ENCODE assay signal across 9 cellular contexts in the genomic region with DNA sequence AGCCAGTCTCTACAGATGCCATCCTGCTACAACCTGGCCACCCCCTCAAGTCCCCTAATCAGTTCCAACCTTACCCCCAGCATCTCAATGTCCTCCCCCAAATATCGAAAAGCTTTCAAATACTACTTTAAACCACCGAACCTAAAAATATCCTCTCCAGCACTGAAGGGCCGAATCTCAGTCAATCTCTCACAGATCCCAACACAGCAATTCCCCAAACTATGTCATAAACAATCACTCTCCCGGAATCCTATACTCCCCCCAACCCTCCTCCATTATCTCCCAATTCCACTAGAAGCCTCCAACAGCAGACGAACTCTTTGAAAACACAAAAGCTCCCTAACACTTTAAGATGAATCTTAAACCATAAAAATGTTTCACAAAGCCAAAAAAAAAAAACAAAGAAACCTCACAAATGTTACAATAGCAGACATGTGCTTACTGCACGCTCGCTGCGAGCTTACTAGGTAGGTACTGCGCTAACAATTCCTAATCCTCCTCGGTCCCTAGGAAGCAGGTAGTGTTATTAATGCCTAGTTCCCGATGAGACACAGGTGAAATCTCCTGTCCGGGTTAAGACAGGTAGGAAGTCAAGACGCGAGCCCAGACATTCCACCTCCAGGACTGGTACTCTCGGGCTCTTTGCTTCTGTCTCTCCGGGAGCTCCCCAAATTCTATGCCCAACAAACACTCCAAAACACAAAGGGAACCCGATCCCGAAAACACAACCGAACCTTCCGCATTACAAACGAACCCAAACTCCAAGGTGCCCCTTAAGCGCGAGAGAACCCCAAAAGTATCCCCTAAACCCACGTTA. TPM values are rescaled to one million over a fixed set of nuclear protein-coding genes. Genes with fewer than 3 reads are reported as not detected.
DNase-seq lines count a peak whose midpoint lies in the region; ATAC-seq and TF ChIP-seq lines count a peak whose summit lies in the region.
"Had no signal": no experiment of that assay in that cellular context is flagged by ENCODE, and none has a peak within 500 bp of the region (broad histone marks: within the 10 kb centered on the region; RNA-seq: fewer than 3 reads in every experiment).

No MANE protein-coding gene starts in this region.

- no peaks in the 10 kb centered on the region for H3K27me3 Mint-ChIP-seq in endodermal cell (ENCODE audit: insufficient read depth)

- ATAC-seq in HG03442 (IDR thresholded peaks at IDR 0.05; ENCODE audit: unreplicated experiment), result no peak

- peak overlapping the region; percentile 89 for H3K4me3 ChIP-seq in AG10803 (ENCODE audit: low read length)
- peak overlapping the region; percentile 73 for H3K4me3 ChIP-seq in WI38 (ENCODE audit: low read depth, low read length)
- peak overlapping the region; percentile 91 for H3K4me3 ChIP-seq in endodermal cell (ENCODE audit: low read length)
- peak overlapping the region; percentile 62 to 85 for H3K4me3 ChIP-seq in mucosa of rectum (ENCODE audit: low read length in 2 of 2)
- H3K4me3 ChIP-seq in uterus, result peak overlapping the region; percentile 79 to 93

- H3K9ac ChIP-seq in endodermal cell (ENCODE audit: extremely low read depth, low read length, poor library complexity, severe bottlenecking), result peak overlapping the region; percentile 95
- H3K9ac ChIP-seq in mucosa of rectum (ENCODE audit: low read depth in 1 of 2, low read length in 2 of 2), result peak overlapping the region; percentile 78 to 82

- no peaks in the 10 kb centered on the region for H3K9me3 Mint-ChIP-seq in endodermal cell

- H3K36me3 ChIP-seq in endodermal cell (ENCODE audit: control insufficient read depth, insufficient read depth, low read length) (peaks cover 21% of the 10 kb centered on the region), mucosa of rectum (ENCODE audit: control insufficient read depth in 2 of 2, insufficient read depth in 2 of 2, low read length in 2 of 2) (peaks cover 9% of the 10 kb centered on the region in 2 donors), uterus (no peaks in the 10 kb centered on the region)

- H3K9me3 ChIP-seq in endodermal cell (ENCODE audit: control insufficient read depth, low read length) (no peaks in the 10 kb centered on the region), mucosa of rectum (ENCODE audit: control insufficient read depth in 2 of 2, low read length in 2 of 2) (no peaks in the 10 kb centered on the region), uterus (no peaks in the 10 kb centered on the region)

- no peaks in the 10 kb centered on the region for H3K27me3 ChIP-seq in endodermal cell (ENCODE audit: control insufficient read depth, insufficient read depth, low read length, poor library complexity, severe bottlenecking)
- H3K27me3 ChIP-seq in mucosa of rectum (ENCODE audit: control insufficient read depth in 2 of 2, insufficient read depth in 2 of 2, low read length in 2 of 2), result no peaks in the 10 kb centered on the region
- H3K27me3 ChIP-seq in uterus, result no peaks in the 10 kb centered on the region

- intact Hi-C loops in uterus (cut with DNase I; ENCODE audit: low total_unique reads), result no loop called here

- no peak for TF ChIP-seq POLR2A in uterus (IDR thresholded peaks at IDR 0.05)

- WGBS in endodermal cell (ENCODE audit: insufficient coverage in 1 of 2, insufficient read length in 1 of 2), 2 experiments, result 5 to 12% methylated on average over 14 to 24 of the region's 24 CpGs

- peak overlapping the region; percentile 92 for H3K4me3 Mint-ChIP-seq in endodermal cell

- peak overlapping the region; percentile 99 for H3K27ac Mint-ChIP-seq in endodermal cell

- peaks cover 26% of the 10 kb centered on the region for H3K4me1 Mint-ChIP-seq in endodermal cell

- H3K27ac ChIP-seq in endodermal cell (ENCODE audit: low read depth, low read length), result peak overlapping the region; percentile 65
- peak overlapping the region; percentile 96 to 97 for H3K27ac ChIP-seq in mucosa of rectum (ENCODE audit: low read depth in 2 of 2, low read length in 2 of 2)
- H3K27ac ChIP-seq in uterus, result peak overlapping the region; percentile 93 to 98

- H3K4me1 ChIP-seq in endodermal cell (ENCODE audit: control insufficient read depth, insufficient read depth, low read length) (peaks cover 5% of the 10 kb centered on the region), mucosa of rectum (ENCODE audit: control insufficient read depth in 2 of 2, insufficient read depth in 2 of 2, low read length in 2 of 2) (peaks cover 17 to 24% of the 10 kb centered on the region in 2 donors), uterus (peaks cover 0 to 4% of the 10 kb centered on the region in 2 donors)

- peak; percentile 31 for DNase-seq in AG10803 (ENCODE audit: low read depth)
- DNase-seq in HT-29 (ENCODE audit: low spot score), result peak; percentile 90
- DNase-seq in endodermal cell, result peak; percentile 66
- DNase-seq in uterus, result peak in 1 of 2 donors; percentile 22
- no peak for DNase-seq in NCI-H187 treated with DMSO at 0.1 percent for 48 hours (lab: John Stamatoyannopoulos, UW)

- peaks cover 30% of the 10 kb centered on the region for H3K36me3 Mint-ChIP-seq in endodermal cell (ENCODE audit: low read depth)

- TF ChIP-seq CTCF in AG10803 (conservative IDR thresholded peaks at IDR 0.05; ENCODE audit: low read length) (no peak), WI38 (IDR thresholded peaks at IDR 0.05; ENCODE audit: low read depth, low read length) (no peak), endodermal cell (conservative IDR thresholded peaks at IDR 0.05) (peak; percentile 19), uterus (IDR thresholded peaks at IDR 0.05) (no peak)

RNA-seq across cellular contexts. Expression of a gene that starts 14.2 kb away (rescaled TPM):
- 44.4 and 57.6 TPM in 2 replicates for total RNA-seq in HT-29 (2014; rRNA removed; shearing (Covaris generic))
- total RNA-seq in endodermal cell (10 to 100 TPM; 36.5 to 42.8 TPM), uterus (10 to 100 TPM in 3 of 4 donors, 1 to 10 TPM in 1; 7.0 to 36.1 (median 15.2) TPM)
- 17.2 TPM for polyA plus RNA-seq in endodermal cell (2013, experiment 1 of 2)
- 15.6 TPM for polyA plus RNA-seq in endodermal cell (2013, experiment 2 of 2)

RNA-seq across cellular contexts. Expression of a gene that starts 16.7 kb away (rescaled TPM):
- not detected in 2 replicates for total RNA-seq in HT-29 (2014; rRNA removed; shearing (Covaris generic))
- not detected for total RNA-seq in endodermal cell
- polyA plus RNA-seq in endodermal cell (2013, experiment 1 of 2), result not detected
- not detected for polyA plus RNA-seq in endodermal cell (2013, experiment 2 of 2)
- total RNA-seq in uterus, result not detected
- total RNA-seq: pulmonary artery endothelial cell had no signal

RNA-seq across cellular contexts. Expression of a gene that starts 24.1 kb away (rescaled TPM):
- total RNA-seq in HT-29 (2014; rRNA removed; shearing (Covaris generic)), result 34.7 and 36.4 TPM in 2 replicates
- total RNA-seq in endodermal cell, result 10 to 100 TPM; 11.0 to 15.9 TPM
- 14.8 TPM for polyA plus RNA-seq in endodermal cell (2013, experiment 1 of 2)
- polyA plus RNA-seq in endodermal cell (2013, experiment 2 of 2), result 14.4 TPM
- 10 to 100 TPM in 1 of 4 donors, 1 to 10 TPM in 2, not detected in 1; 6.5 to 18.2 (median 9.5) TPM for total RNA-seq in uterus

RNA-seq across cellular contexts. Expression of a gene that starts 24.8 kb away (rescaled TPM):
- 802 and 867 TPM in 2 replicates for total RNA-seq in HT-29 (2014; rRNA removed; shearing (Covaris generic))
- total RNA-seq in endodermal cell (100 to 1,000 TPM; 644 to 654 TPM), uterus (100 to 1,000 TPM in 3 of 4 donors, 10 to 100 TPM in 1; 96.0 to 386 (median 310) TPM)
- 524 TPM for polyA plus RNA-seq in endodermal cell (2013, experiment 1 of 2)
- 537 TPM for polyA plus RNA-seq in endodermal cell (2013, experiment 2 of 2)

RNA-seq across cellular contexts. Expression of a gene that starts 48.5 kb away (rescaled TPM):
- 4.3 and 5.1 TPM in 2 replicates for total RNA-seq in HT-29 (2014; rRNA removed; shearing (Covaris generic))
- total RNA-seq in endodermal cell (10 to 100 TPM; 10.8 to 14.6 TPM), uterus (under 1 TPM in 1 of 4 donors, not detected in 3; 0.98 TPM)
- 3.5 TPM for polyA plus RNA-seq in endodermal cell (2013, experiment 1 of 2)
- 3.0 TPM for polyA plus RNA-seq in endodermal cell (2013, experiment 2 of 2)
